ENCODE assay signal across 20 cellular contexts in genomic region chr10:71346731-71347130, GRCh38.
"Had no signal": no experiment of that assay in that cellular context is flagged by ENCODE, and none has a peak within 500 bp of the region (broad histone marks: within the 10 kb centered on the region; RNA-seq: fewer than 3 reads in every experiment).

No MANE protein-coding gene starts in this region.

- H3K9me3 Mint-ChIP-seq: effector memory CD8-positive, alpha-beta T cell; natural killer cell; stimulated activated effector memory CD8-positive, alpha-beta T cell treated with anti-CD3 and anti-CD28 coated beads, Interleukin-12 subunit alpha, Interleukin-12 subunit beta, amount 100 ng/mL, for 72 hours; type B pancreatic cell had no signal

- H3K27me3 Mint-ChIP-seq: effector memory CD8-positive, alpha-beta T cell; type B pancreatic cell had no signal

- H3K27ac ChIP-seq: coronary artery, esophagus squamous epithelium, lower lobe of right lung, neutrophil, pancreas, thyroid gland had no signal

- H3K9me3 ChIP-seq: esophagus squamous epithelium, lower lobe of right lung, neutrophil, pancreas, stomach, thyroid gland had no signal

- H3K4me3 ChIP-seq: coronary artery, esophagus squamous epithelium, lower lobe of right lung, pancreas, smooth muscle cell, stomach, thyroid gland had no signal

- H3K27me3 ChIP-seq: esophagus squamous epithelium, neutrophil, pancreas, stomach, thyroid gland had no signal

- H3K27ac Mint-ChIP-seq: effector memory CD8-positive, alpha-beta T cell; natural killer cell; stimulated activated effector memory CD8-positive, alpha-beta T cell treated with anti-CD3 and anti-CD28 coated beads, Interleukin-12 subunit alpha, Interleukin-12 subunit beta, amount 100 ng/mL, for 72 hours; type B pancreatic cell had no signal

- H3K36me3 ChIP-seq: esophagus squamous epithelium, lower lobe of right lung, neutrophil, pancreas, thyroid gland had no signal

- H3K36me3 Mint-ChIP-seq: natural killer cell; stimulated activated effector memory CD8-positive, alpha-beta T cell treated with anti-CD3 and anti-CD28 coated beads, Interleukin-12 subunit alpha, Interleukin-12 subunit beta, amount 100 ng/mL, for 72 hours had no signal

- H3K4me1 ChIP-seq: pancreas had no signal

- H3K4me3 Mint-ChIP-seq: effector memory CD8-positive, alpha-beta T cell; natural killer cell; stimulated activated effector memory CD8-positive, alpha-beta T cell treated with anti-CD3 and anti-CD28 coated beads, Interleukin-12 subunit alpha, Interleukin-12 subunit beta, amount 100 ng/mL, for 72 hours; type B pancreatic cell had no signal

- H3K4me2 ChIP-seq: smooth muscle cell had no signal

- DNase-seq: dermis blood vessel endothelial cell; effector memory CD8-positive, alpha-beta T cell; erythroblast; esophagus squamous epithelium; foreskin melanocyte; left ventricle myocardium superior; lower lobe of right lung; natural killer cell; pancreas; stimulated activated CD4-positive, alpha-beta T cell treated with anti-CD3 and anti-CD28 coated beads, Interleukin-12 subunit alpha, Interleukin-12 subunit beta, amount 100 ng/mL, for 4 hours; stimulated activated CD4-positive, alpha-beta T cell treated with anti-CD3 and anti-CD28 coated beads, Interleukin-1b, Interleukin-23, amount 100 ng/mL, for 48 hours; stimulated activated CD4-positive, alpha-beta T cell treated with anti-CD3 and anti-CD28 coated beads, Interleukin-4, amount 100 ng/mL, for 1 hour; stimulated activated naive CD4-positive, alpha-beta T cell treated with Interleukin-2 at 50 U/mL for 16 hours; stomach; thyroid gland had no signal
